ENCODE assay signal across 24 cellular contexts in the genomic region with DNA sequence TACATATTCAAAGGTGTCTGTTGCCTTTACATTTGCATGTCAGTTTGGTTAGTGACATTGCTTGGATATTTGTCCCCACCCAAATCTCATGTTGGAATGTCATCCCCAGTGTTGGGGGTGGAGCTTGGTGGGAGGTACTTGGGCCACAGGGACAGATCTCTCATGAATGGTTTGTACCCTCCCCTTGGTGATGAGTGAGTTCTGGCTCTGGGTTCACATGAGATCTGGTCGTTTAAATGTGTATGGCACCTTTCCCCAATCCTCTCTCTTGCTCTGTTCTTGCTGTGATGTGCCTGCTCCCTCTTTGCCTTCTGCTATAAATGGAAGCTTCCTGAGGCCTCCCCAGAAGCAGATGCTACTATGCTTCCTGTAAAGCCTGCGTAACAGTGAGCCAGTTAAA.
"Had no signal": no experiment of that assay in that cellular context is flagged by ENCODE, and none has a peak within 500 bp of the region (broad histone marks: within the 10 kb centered on the region; RNA-seq: fewer than 3 reads in every experiment).

No MANE protein-coding gene starts in this region.

- H3K9me3 ChIP-seq: thoracic aorta, uterus had no signal

- H3K27me3 ChIP-seq: neural progenitor cell, right atrium auricular region, tibial nerve, upper lobe of left lung, uterus had no signal

- H3K4me2 ChIP-seq: neural progenitor cell, smooth muscle cell had no signal

- H3K4me1 Mint-ChIP-seq: naive thymus-derived CD4-positive, alpha-beta T cell; stimulated activated memory B cell treated with anti-CD40 and anti-IgM and Interleukin-4, amounts not matched to agents 10 μg/mL and 1 μg/mL and 100 μg/mL, for 72 hours had no signal

- H3K9ac ChIP-seq: neural progenitor cell, parathyroid adenoma had no signal

- H3K4me3 Mint-ChIP-seq: effector memory CD8-positive, alpha-beta T cell; mesothelial cell of epicardium; naive thymus-derived CD4-positive, alpha-beta T cell; nephron; neural progenitor cell; stimulated activated memory B cell treated with anti-CD40 and anti-IgM and Interleukin-4, amounts not matched to agents 10 μg/mL and 1 μg/mL and 100 μg/mL, for 72 hours had no signal

- H3K4me1 ChIP-seq: parathyroid adenoma, right atrium auricular region, tibial nerve, upper lobe of left lung had no signal

- DNase-seq: cortex of kidney; effector memory CD8-positive, alpha-beta T cell; erythroblast; mesenchymal stem cell; mucosa of descending colon; stimulated activated CD4-positive, alpha-beta T cell treated with anti-CD3 and anti-CD28 coated beads, Interleukin-12 subunit alpha, Interleukin-12 subunit beta, amount 100 ng/mL, for 4 hours; stimulated activated CD4-positive, alpha-beta T cell treated with anti-CD3 and anti-CD28 coated beads, Interleukin-1b, Interleukin-23, amount 100 ng/mL, for 48 hours; stimulated activated CD4-positive, alpha-beta T cell treated with anti-CD3 and anti-CD28 coated beads, Interleukin-4, amount 100 ng/mL, for 1 hour; stimulated activated naive CD8-positive, alpha-beta T cell treated with anti-CD3 and anti-CD28 coated beads, Interleukin-15, Interleukin-2, amounts not matched to agents 100 U/mL and 50 U/mL, for 24 hours; substantia nigra; upper lobe of left lung had no signal

- H3K36me3 Mint-ChIP-seq: mesothelial cell of epicardium; stimulated activated memory B cell treated with anti-CD40 and anti-IgM and Interleukin-4, amounts not matched to agents 10 μg/mL and 1 μg/mL and 100 μg/mL, for 72 hours had no signal

- H2AFZ ChIP-seq: neural progenitor cell, parathyroid adenoma had no signal

- H3K79me2 ChIP-seq: parathyroid adenoma had no signal

- H3K27ac Mint-ChIP-seq: effector memory CD8-positive, alpha-beta T cell; mesothelial cell of epicardium; naive thymus-derived CD4-positive, alpha-beta T cell; nephron; neural progenitor cell; progenitor cell of endocrine pancreas; stimulated activated memory B cell treated with anti-CD40 and anti-IgM and Interleukin-4, amounts not matched to agents 10 μg/mL and 1 μg/mL and 100 μg/mL, for 72 hours had no signal

- H3K27ac ChIP-seq: neural progenitor cell, parathyroid adenoma, right atrium auricular region, thoracic aorta, tibial nerve, upper lobe of left lung, uterus had no signal

- ATAC-seq: effector memory CD8-positive, alpha-beta T cell; mucosa of descending colon; naive thymus-derived CD4-positive, alpha-beta T cell; sciatic nerve; stimulated activated memory B cell treated with anti-CD40 and anti-IgM and Interleukin-4, amounts not matched to agents 10 μg/mL and 1 μg/mL and 100 μg/mL, for 72 hours; stimulated activated naive CD8-positive, alpha-beta T cell treated with anti-CD3 and anti-CD28 coated beads, Interleukin-15, Interleukin-2, amounts not matched to agents 100 U/mL and 50 U/mL, for 24 hours had no signal
